In the genomic region with DNA sequence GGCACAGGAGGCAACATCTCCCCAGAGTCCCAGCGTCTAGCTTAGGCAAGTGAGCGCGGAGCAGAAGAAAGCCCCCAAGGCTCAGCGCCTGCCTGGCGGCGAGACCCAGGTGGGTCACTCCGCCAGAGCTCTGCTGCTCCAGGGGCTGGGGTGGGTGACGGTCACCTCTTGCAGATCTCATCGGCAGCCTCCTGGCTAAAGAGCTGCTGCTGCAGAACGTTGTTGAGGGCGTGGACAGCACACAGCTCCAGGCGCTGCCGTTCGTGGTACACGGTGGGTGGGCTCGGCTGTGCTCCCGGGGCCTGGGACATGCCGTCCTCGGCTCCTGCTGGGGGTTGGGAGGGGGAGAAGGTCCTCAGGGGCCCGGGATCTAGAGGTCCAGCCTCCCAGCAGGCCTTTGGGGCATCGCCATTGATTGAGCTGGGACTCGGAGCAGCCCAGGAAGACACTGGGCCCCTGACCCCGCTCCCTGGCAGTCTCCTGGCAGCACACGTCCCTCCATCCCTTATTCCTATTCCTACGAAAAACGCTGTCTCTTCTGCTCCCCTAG, we compare ENCODE assay signal across 9 cellular contexts. TPM values are rescaled to one million over a fixed set of nuclear protein-coding genes. Genes with fewer than 3 reads are reported as not detected.
DNase-seq lines count a peak whose midpoint lies in the region; ATAC-seq and TF ChIP-seq lines count a peak whose summit lies in the region.
"Had no signal": no experiment of that assay in that cellular context is flagged by ENCODE, and none has a peak within 500 bp of the region (broad histone marks: within the 10 kb centered on the region; RNA-seq: fewer than 3 reads in every experiment).

No MANE protein-coding gene starts in this region.

- no peak overlapping the region for H3K27ac ChIP-seq in liver (ENCODE audit: low read depth in 1 of 2, low read length in 2 of 2)
- peak overlapping the region; percentile 49 to 92 (median 88) for H3K27ac ChIP-seq in tibial nerve

- CTCF ChIA-PET in activated CD4-positive, alpha-beta T cell treated with anti-CD3 and anti-CD28 coated beads for 36 hours (lab: Charles Lee) = interaction anchor here (1.3 to 1.9 kb wide), 3 partner anchors 26 to 46 kb away, joined by 3 to 7 read pairs (median 3); no protein-coding TSS in a partner anchor

- H3K27ac Mint-ChIP-seq in activated CD4-positive, alpha-beta T cell treated with anti-CD3 and anti-CD28 coated beads for 36 hours = peak overlapping the region; percentile 80

- no peak for TF ChIP-seq RAD21 in liver (IDR thresholded peaks at IDR 0.05)

- in situ Hi-C loops in astrocyte of the spinal cord (cut with HindIII; ENCODE audit: low sequenced_read_pairs) = no loop called here

- TF ChIP-seq CTCF in astrocyte of the spinal cord (IDR thresholded peaks at IDR 0.05; ENCODE audit: low read depth, low read length) = no peak
- no peak for TF ChIP-seq CTCF in liver (IDR thresholded peaks at IDR 0.05; ENCODE audit: low read depth, low read length, missing input control)
- TF ChIP-seq CTCF in tibial nerve (IDR thresholded peaks at IDR 0.05) = no peak

- H3K4me1 ChIP-seq in liver (ENCODE audit: control insufficient read depth in 4 of 4, insufficient read depth in 4 of 4, low read length in 3 of 4) (peaks cover 10 to 26% (median 18%) of the 10 kb centered on the region in 4 donors), tibial nerve (peaks cover 0 to 34% (median 10%) of the 10 kb centered on the region in 4 donors)

- H3K4me3 ChIP-seq in astrocyte of the spinal cord (ENCODE audit: low read depth, low read length) (peak overlapping the region; percentile 90), liver (ENCODE audit: low read depth in 1 of 3, low read length in 3 of 3) (peak overlapping the region; percentile 54 to 73 (median 71)), tibial nerve (peak overlapping the region; percentile 60 to 92 (median 75))

- no peaks in the 10 kb centered on the region for H3K27me3 ChIP-seq in liver (ENCODE audit: control insufficient read depth in 4 of 4, insufficient read depth in 4 of 4, low read length in 3 of 4)
- no peaks in the 10 kb centered on the region for H3K27me3 ChIP-seq in tibial nerve

- no peak for DNase-seq in activated CD4-positive, alpha-beta T cell treated with anti-CD3 and anti-CD28 coated beads for 36 hours
- no peak for DNase-seq in activated CD4-positive, alpha-beta T cell treated with anti-CD3 and anti-CD28 coated beads for 4 hours
- DNase-seq in astrocyte of the spinal cord (ENCODE audit: low read depth, low spot score) (peak; percentile 13), tibial nerve (ENCODE audit: low spot score in 2 of 2) (no peak), mucosa of gallbladder (ENCODE audit: low spot score) (no peak)

- POLR2A ChIA-PET in activated CD4-positive, alpha-beta T cell treated with anti-CD3 and anti-CD28 coated beads for 36 hours (lab: Charles Lee) = no interaction called here

- no peak for TF ChIP-seq EP300 in tibial nerve (IDR thresholded peaks at IDR 0.05)

- intact Hi-C loops in activated CD4-positive, alpha-beta T cell treated with anti-CD3 and anti-CD28 coated beads for 36 hours (cut with DNase I, micrococcal nuclease) = loop anchor here (2.0 to 10.0 kb wide), 4 partner anchors 125 to 1085 kb away; partner anchors contain the start of genes POLD1 (in 1 of the 2), RRAS (in 1 of the 2) and SCAF1 (in 1 of the 2)

- H3K4me3 Mint-ChIP-seq in activated CD4-positive, alpha-beta T cell treated with anti-CD3 and anti-CD28 coated beads for 36 hours = peak overlapping the region; percentile 84

- H3K9ac ChIP-seq in liver (ENCODE audit: low read depth in 1 of 2, low read length in 2 of 2) = peak overlapping the region in 1 of 2 donors; percentile 15

- peaks cover 14% of the 10 kb centered on the region for H3K4me1 Mint-ChIP-seq in activated CD4-positive, alpha-beta T cell treated with anti-CD3 and anti-CD28 coated beads for 36 hours

- H3K9me3 Mint-ChIP-seq in activated CD4-positive, alpha-beta T cell treated with anti-CD3 and anti-CD28 coated beads for 36 hours (ENCODE audit: low read depth) = no peaks in the 10 kb centered on the region

- no peak for ATAC-seq in activated CD4-positive, alpha-beta T cell treated with anti-CD3 and anti-CD28 coated beads for 36 hours
- no peak for ATAC-seq in GM21717 (IDR thresholded peaks at IDR 0.05; ENCODE audit: unreplicated experiment)
- no peak for ATAC-seq in GM18517 (IDR thresholded peaks at IDR 0.05; ENCODE audit: unreplicated experiment)

- no peaks in the 10 kb centered on the region for H3K36me3 ChIP-seq in liver (ENCODE audit: control insufficient read depth in 4 of 4, insufficient read depth in 3 of 4, low read depth in 1 of 4, low read length in 3 of 4)
- H3K36me3 ChIP-seq in tibial nerve = peaks cover 0 to 21% (median 0%) of the 10 kb centered on the region in 3 donors

- H3K27me3 Mint-ChIP-seq in activated CD4-positive, alpha-beta T cell treated with anti-CD3 and anti-CD28 coated beads for 36 hours = peaks cover 5% of the 10 kb centered on the region

- H3K9me3 ChIP-seq in liver (ENCODE audit: control insufficient read depth in 4 of 4, low read length in 3 of 4) (no peaks in the 10 kb centered on the region), tibial nerve (no peaks in the 10 kb centered on the region)

- no peak for TF ChIP-seq POLR2A in tibial nerve (IDR thresholded peaks at IDR 0.05)

- WGBS in liver = 59% methylated on average over 26 of the region's 26 CpGs
- WGBS in tibial nerve, 2 donors = 40 to 49% methylated on average over 15 to 19 of the region's 26 CpGs

- H3K36me3 Mint-ChIP-seq in activated CD4-positive, alpha-beta T cell treated with anti-CD3 and anti-CD28 coated beads for 36 hours (ENCODE audit: low read depth) = peaks cover 6% of the 10 kb centered on the region

TF ChIP-seq in liver, 16 proteins besides CTCF, POLR2A, EP300 and RAD21:
- TF ChIP-seq NR2F2 (IDR thresholded peaks at IDR 0.05) (no peak), HNF4A (conservative IDR thresholded peaks at IDR 0.05) (no peak)
TF ChIP-seq in liver: peak in this region for 0.

RNA-seq across cellular contexts. Expression of gene JOSD2, which starts 0.8 kb away (rescaled TPM):
- total RNA-seq in activated CD4-positive, alpha-beta T cell treated with anti-CD3 and anti-CD28 coated beads for 36 hours = 10 to 100 TPM; 17.4 to 28.1 TPM
- total RNA-seq in liver (1 to 10 TPM; 6.6 to 9.8 TPM), tibial nerve (10 to 100 TPM; 32.3 to 52.2 (median 38.8) TPM), mucosa of gallbladder (57.3 TPM)
- 10 to 100 TPM; 30.2 to 32.9 TPM for polyA plus RNA-seq in liver

RNA-seq across cellular contexts. Expression of gene ASPDH, which starts 3.5 kb away (rescaled TPM):
- total RNA-seq in activated CD4-positive, alpha-beta T cell treated with anti-CD3 and anti-CD28 coated beads for 36 hours = not detected
- total RNA-seq in liver = 10 to 100 TPM in 1 of 2 donors, 1 to 10 TPM in 1; 7.3 to 11.6 TPM
- 10 to 100 TPM; 62.6 to 82.0 TPM for polyA plus RNA-seq in liver
- not detected for total RNA-seq in tibial nerve
- not detected for total RNA-seq in mucosa of gallbladder
- total RNA-seq: T-helper 2 cell treated with Interferon-gamma antibody and Interleukin-4, amounts not matched to agents 100 ng/mL and 5 ng/mL, for 36 hours had no signal

RNA-seq across cellular contexts. Expression of gene GARIN5A, which starts 33.5 kb away (rescaled TPM):
- under 1 TPM; 0.48 to 0.58 TPM for total RNA-seq in activated CD4-positive, alpha-beta T cell treated with anti-CD3 and anti-CD28 coated beads for 36 hours
- total RNA-seq in liver = under 1 TPM; 0.42 to 0.70 TPM
- polyA plus RNA-seq in liver = 1 to 10 TPM; 1.5 to 1.7 TPM
- not detected for total RNA-seq in tibial nerve
- 5.0 TPM for total RNA-seq in mucosa of gallbladder

RNA-seq across cellular contexts. Expression of gene EMC10, which starts 33.9 kb away (rescaled TPM):
- 10 to 100 TPM; 33.4 to 34.7 TPM for total RNA-seq in activated CD4-positive, alpha-beta T cell treated with anti-CD3 and anti-CD28 coated beads for 36 hours
- 10 to 100 TPM; 33.5 to 47.5 TPM for total RNA-seq in liver
- polyA plus RNA-seq in liver = 100 to 1,000 TPM in 1 of 2 donors, 10 to 100 TPM in 1; 17.1 to 132 TPM
- total RNA-seq in tibial nerve = 10 to 100 TPM; 48.5 to 79.4 (median 59.7) TPM
- 182 TPM for total RNA-seq in mucosa of gallbladder

RNA-seq across cellular contexts. Expression of gene LRRC4B, which starts 58.0 kb away (rescaled TPM):
- not detected for total RNA-seq in activated CD4-positive, alpha-beta T cell treated with anti-CD3 and anti-CD28 coated beads for 36 hours
- total RNA-seq in liver (1 to 10 TPM; 1.0 to 1.1 TPM), tibial nerve (1 to 10 TPM; 1.0 to 3.7 (median 2.8) TPM), mucosa of gallbladder (3.5 TPM)
- polyA plus RNA-seq in liver = under 1 TPM; 0.11 to 0.58 TPM
- total RNA-seq: T-helper 2 cell treated with Interferon-gamma antibody and Interleukin-4, amounts not matched to agents 100 ng/mL and 5 ng/mL, for 36 hours had no signal

Comparison
In these comparisons a context has a peak if more than half of its experiments do, and no peak if none do; other contexts are left out.
1. H3K27ac ChIP-seq: peak in tibial nerve (4 of 4); none in liver (0 of 2).
2. Peak in every context shown above with its lines, with median percentiles within 50 percentile points of each other: H3K4me3 ChIP-seq.